1 cellular context compared by ENCODE assay signal in the genomic region with DNA sequence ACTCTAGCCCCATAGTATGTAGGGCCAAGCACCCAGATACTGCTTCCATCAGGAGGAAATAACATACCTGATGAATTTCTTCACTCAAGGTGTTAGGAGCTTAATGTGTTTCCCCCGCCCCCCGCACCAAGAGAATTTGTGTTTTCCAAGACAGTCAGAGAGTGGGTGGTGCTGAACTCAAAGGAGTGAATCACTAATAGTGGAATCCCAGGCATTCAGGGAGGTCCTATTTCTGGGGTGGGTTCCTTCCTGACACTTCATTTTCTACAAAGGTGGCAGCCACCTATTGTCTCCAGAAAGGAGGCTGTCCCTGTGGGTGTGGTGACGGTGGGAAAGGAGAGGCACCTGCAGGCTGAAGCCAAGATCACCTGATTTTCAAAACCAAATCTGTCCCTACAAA.
TF ChIP-seq lines count a peak whose summit lies in the region.

No MANE protein-coding gene starts in this region.

TF ChIP-seq in K562, 482 proteins besides CTCF, POLR2A, EP300 and RAD21:
- peak; percentile 85; the same call in 1 of the 2 replicates for TF ChIP-seq ZNF79 (CRISPR knock-in tag; IDR thresholded peaks at IDR 0.05; ENCODE audit: low read depth)
- no peak for TF ChIP-seq ETV6 (IDR thresholded peaks at IDR 0.05; ENCODE audit: borderline replicate concordance in 1 of 2, low read depth in 2 of 2, low read length in 1 of 2)
- no peak for TF ChIP-seq ETV6 (CRISPR knock-in tag; IDR thresholded peaks at IDR 0.05; ENCODE audit: borderline replicate concordance)
- TF ChIP-seq, protein P1, sequence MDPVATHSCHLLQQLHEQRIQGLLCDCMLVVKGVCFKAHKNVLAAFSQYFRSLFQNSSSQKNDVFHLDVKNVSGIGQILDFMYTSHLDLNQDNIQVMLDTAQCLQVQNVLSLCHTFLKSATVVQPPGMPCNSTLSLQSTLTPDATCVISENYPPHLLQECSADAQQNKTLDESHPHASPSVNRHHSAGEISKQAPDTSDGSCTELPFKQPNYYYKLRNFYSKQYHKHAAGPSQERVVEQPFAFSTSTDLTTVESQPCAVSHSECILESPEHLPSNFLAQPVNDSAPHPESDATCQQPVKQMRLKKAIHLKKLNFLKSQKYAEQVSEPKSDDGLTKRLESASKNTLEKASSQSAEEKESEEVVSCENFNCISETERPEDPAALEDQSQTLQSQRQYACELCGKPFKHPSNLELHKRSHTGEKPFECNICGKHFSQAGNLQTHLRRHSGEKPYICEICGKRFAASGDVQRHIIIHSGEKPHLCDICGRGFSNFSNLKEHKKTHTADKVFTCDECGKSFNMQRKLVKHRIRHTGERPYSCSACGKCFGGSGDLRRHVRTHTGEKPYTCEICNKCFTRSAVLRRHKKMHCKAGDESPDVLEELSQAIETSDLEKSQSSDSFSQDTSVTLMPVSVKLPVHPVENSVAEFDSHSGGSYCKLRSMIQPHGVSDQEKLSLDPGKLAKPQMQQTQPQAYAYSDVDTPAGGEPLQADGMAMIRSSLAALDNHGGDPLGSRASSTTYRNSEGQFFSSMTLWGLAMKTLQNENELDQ (CRISPR knock-in tag; IDR thresholded peaks at IDR 0.05; ENCODE audit: borderline replicate concordance) = no peak
- no peak for TF ChIP-seq ADNP (tag; IDR thresholded peaks at IDR 0.05)
